Comparison of ENCODE assay signal across 26 cellular contexts in genomic region chr14:71452987-71453386, GRCh38.
DNase-seq lines count a peak whose midpoint lies in the region; ATAC-seq and TF ChIP-seq lines count a peak whose summit lies in the region.
"Had no signal": no experiment of that assay in that cellular context is flagged by ENCODE, and none has a peak within 500 bp of the region (broad histone marks: within the 10 kb centered on the region; RNA-seq: fewer than 3 reads in every experiment).

No MANE protein-coding gene starts in this region.

- intact Hi-C loops in activated CD4-positive, alpha-beta T cell treated with anti-CD3 and anti-CD28 coated beads, Interleukin-2, amount 10 ng/mL, durations not matched to agents 24 days and 14 days (cut with micrococcal nuclease), result loop anchor here (5.0 kb wide), 1 partner anchor 41 kb away; no protein-coding TSS in a partner anchor

- no peaks in the 10 kb centered on the region for H3K27me3 Mint-ChIP-seq in activated CD4-positive, alpha-beta T cell treated with anti-CD3 and anti-CD28 coated beads, Interleukin-2, amount 10 ng/mL, durations not matched to agents 24 days and 14 days
- H3K27me3 Mint-ChIP-seq: memory B cell; stimulated activated naive B cell treated with anti-CD40 and anti-IgM and Interleukin-4, amounts not matched to agents 10 μg/mL and 1 μg/mL and 100 μg/mL, for 72 hours had no signal

- no peaks in the 10 kb centered on the region for H3K9me3 ChIP-seq in RWPE2 (ENCODE audit: severe bottlenecking)
- H3K9me3 ChIP-seq: suprapubic skin, upper lobe of right lung had no signal

- peak; percentile 30 for DNase-seq in AG08395 (ENCODE audit: low spot score)
- DNase-seq in GM04503 (ENCODE audit: low read depth), result peak; percentile 49
- no peak for DNase-seq in RWPE2 (ENCODE audit: low spot score)
- DNase-seq in fibroblast of mammary gland (ENCODE audit: low read depth), result peak; percentile 47
- DNase-seq in activated CD4-positive, alpha-beta T cell treated with anti-CD3 and anti-CD28 coated beads, Interleukin-2, amount 10 ng/mL, durations not matched to agents 24 days and 14 days, result no peak
- no peak for DNase-seq in glomerular visceral epithelial cell (ENCODE audit: extremely low spot score)
- no peak for DNase-seq in HK-2 (ENCODE audit: unreplicated experiment)
- DNase-seq: ACHN; activated CD4-positive, alpha-beta T cell treated with anti-CD3 and anti-CD28 coated beads for 48 hours; activated T-cell treated with anti-CD3 and anti-CD28 coated beads, Interleukin-2, amount 50 U/mL, for 48 hours; brain microvascular endothelial cell; COR-L47; hippocampal formation; NCI-H446 treated with DMSO at 0.1 percent for 48 hours; SHP77 treated with DMSO at 0.1 percent for 48 hours; stimulated activated CD4-positive, alpha-beta T cell treated with anti-CD3 and anti-CD28 coated beads, Interleukin-4, amount 100 ng/mL, for 4 hours; stimulated activated naive B cell treated with anti-CD40 and anti-IgM and Interleukin-4, amounts not matched to agents 10 μg/mL and 1 μg/mL and 100 μg/mL, for 72 hours; T-helper 9 cell; upper lobe of right lung had no signal

- H3K4me3 ChIP-seq in RWPE2 (ENCODE audit: severe bottlenecking) (no peak overlapping the region), fibroblast of mammary gland (ENCODE audit: control insufficient read depth, low read depth, low read length) (no peak overlapping the region)
- H3K4me3 ChIP-seq: BLaER1 treated with 17β-estradiol and CSF1 and Interleukin-3, amounts not matched to agents 10 nM and 100 nM; suprapubic skin; upper lobe of right lung had no signal

- H3K4me1 Mint-ChIP-seq in activated CD4-positive, alpha-beta T cell treated with anti-CD3 and anti-CD28 coated beads, Interleukin-2, amount 10 ng/mL, durations not matched to agents 24 days and 14 days, result peaks cover 19% of the 10 kb centered on the region

- peak overlapping the region; percentile 72 for H3K27ac ChIP-seq in RWPE2 (ENCODE audit: poor library complexity, severe bottlenecking)
- H3K27ac ChIP-seq: brain microvascular endothelial cell, epithelial cell of prostate, suprapubic skin, upper lobe of right lung, VCaP had no signal

- no peak overlapping the region for H3K4me3 Mint-ChIP-seq in activated CD4-positive, alpha-beta T cell treated with anti-CD3 and anti-CD28 coated beads, Interleukin-2, amount 10 ng/mL, durations not matched to agents 24 days and 14 days
- H3K4me3 Mint-ChIP-seq: memory B cell; stimulated activated naive B cell treated with anti-CD40 and anti-IgM and Interleukin-4, amounts not matched to agents 10 μg/mL and 1 μg/mL and 100 μg/mL, for 72 hours had no signal

- H3K4me1 ChIP-seq in RWPE2 (ENCODE audit: insufficient read depth, poor library complexity, severe bottlenecking), result peaks cover 60% of the 10 kb centered on the region
- H3K4me1 ChIP-seq: suprapubic skin had no signal

- peaks cover 9% of the 10 kb centered on the region; the same call in 1 of the 2 replicates for H3K36me3 ChIP-seq in RWPE2 (ENCODE audit: low read depth)
- H3K36me3 ChIP-seq: brain microvascular endothelial cell, suprapubic skin, upper lobe of right lung had no signal

- H3K27ac Mint-ChIP-seq in activated CD4-positive, alpha-beta T cell treated with anti-CD3 and anti-CD28 coated beads, Interleukin-2, amount 10 ng/mL, durations not matched to agents 24 days and 14 days, result no peak overlapping the region
- H3K27ac Mint-ChIP-seq: memory B cell had no signal

- peaks cover 10% of the 10 kb centered on the region for H3K36me3 Mint-ChIP-seq in activated CD4-positive, alpha-beta T cell treated with anti-CD3 and anti-CD28 coated beads, Interleukin-2, amount 10 ng/mL, durations not matched to agents 24 days and 14 days (ENCODE audit: low read depth)

- H3K9me3 Mint-ChIP-seq in activated CD4-positive, alpha-beta T cell treated with anti-CD3 and anti-CD28 coated beads, Interleukin-2, amount 10 ng/mL, durations not matched to agents 24 days and 14 days, result peaks cover 5% of the 10 kb centered on the region
- H3K9me3 Mint-ChIP-seq: memory B cell; stimulated activated naive B cell treated with anti-CD40 and anti-IgM and Interleukin-4, amounts not matched to agents 10 μg/mL and 1 μg/mL and 100 μg/mL, for 72 hours had no signal

- no peaks in the 10 kb centered on the region for H3K27me3 ChIP-seq in RWPE2 (ENCODE audit: insufficient read depth, poor library complexity, severe bottlenecking)
- H3K27me3 ChIP-seq: BLaER1 treated with 17β-estradiol and CSF1 and Interleukin-3, amounts not matched to agents 10 nM and 100 nM; brain microvascular endothelial cell; suprapubic skin; upper lobe of right lung had no signal

- ATAC-seq in RWPE2 (ENCODE audit: low read depth) (no peak), GM19467 (IDR thresholded peaks at IDR 0.05; ENCODE audit: unreplicated experiment) (no peak)
- ATAC-seq: sciatic nerve, upper lobe of right lung had no signal

- TF ChIP-seq CTCF in RWPE2 (IDR thresholded peaks at IDR 0.05; ENCODE audit: poor library complexity, severe bottlenecking), result no peak
- TF ChIP-seq CTCF in fibroblast of mammary gland (conservative IDR thresholded peaks at IDR 0.05; ENCODE audit: control insufficient read depth, insufficient read depth, low read depth, low read length), result no peak

Comparison
In these comparisons a context has a peak if more than half of its experiments do, and no peak if none do; other contexts are left out.
1. DNase-seq: peak in AG08395 (single experiment), GM04503 (single experiment) and fibroblast of mammary gland (single experiment); none in RWPE2 (single experiment), activated CD4-positive, alpha-beta T cell treated with anti-CD3 and anti-CD28 coated beads, Interleukin-2, amount 10 ng/mL, durations not matched to agents 24 days and 14 days (single experiment), glomerular visceral epithelial cell (single experiment) and HK-2 (single experiment).